In the genomic region with DNA sequence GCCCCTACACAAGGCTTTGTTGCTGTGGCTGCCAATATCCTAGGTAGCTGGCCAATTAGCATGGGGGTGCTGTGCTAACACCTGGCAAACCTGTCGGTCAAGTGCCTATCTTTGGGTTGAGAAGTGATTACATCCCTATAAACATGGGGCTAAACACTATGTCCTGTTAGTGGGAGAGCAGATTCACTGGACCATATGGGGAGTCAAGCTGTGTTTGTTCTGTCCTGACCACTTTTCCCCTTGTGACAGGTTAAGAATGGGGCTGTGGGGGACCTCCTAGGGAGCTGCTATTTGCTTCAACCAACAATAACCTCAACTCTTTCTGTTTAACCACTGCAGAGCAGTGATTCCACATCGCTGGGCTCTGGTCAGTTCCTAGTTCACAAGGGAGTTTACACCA, we compare ENCODE assay signal across 1 cellular context.
TF ChIP-seq lines count a peak whose summit lies in the region.

No MANE protein-coding gene starts in this region.

TF ChIP-seq in H1, 55 proteins besides CTCF, POLR2A, EP300 and RAD21 (continued from another document):
- TF ChIP-seq MAX (IDR thresholded peaks at IDR 0.05) (no peak), SP2 (IDR thresholded peaks at IDR 0.05; ENCODE audit: low read length) (no peak), JUN (IDR thresholded peaks at IDR 0.05; ENCODE audit: low read depth, low read length) (no peak), CHD2 (IDR thresholded peaks at IDR 0.05; ENCODE audit: low read length) (no peak), TCF12 (IDR thresholded peaks at IDR 0.05; ENCODE audit: low read depth, low read length) (no peak), BACH1 (IDR thresholded peaks at IDR 0.05; ENCODE audit: low read length) (no peak)
TF ChIP-seq in H1: peak in this region for 0.
